Comparison of ENCODE assay signal across 8 cellular contexts in genomic region chr19:7679017-7679720, GRCh38. TPM values are rescaled to one million over a fixed set of nuclear protein-coding genes. Genes with fewer than 3 reads are reported as not detected.
DNase-seq lines count a peak whose midpoint lies in the region; ATAC-seq and TF ChIP-seq lines count a peak whose summit lies in the region.

No MANE protein-coding gene starts in this region.

- H2AFZ ChIP-seq in neural progenitor cell (replicated peaks): no peak overlapping the region

- no peak overlapping the region for H3K9ac ChIP-seq in neural progenitor cell

- no peaks in the 10 kb centered on the region for H3K4me1 ChIP-seq in neural progenitor cell

- H3K27ac ChIP-seq in 22Rv1: no peak overlapping the region
- H3K27ac ChIP-seq in neural progenitor cell: no peak overlapping the region

- H3K4me1 Mint-ChIP-seq in neural progenitor cell (peaks cover 13% of the 10 kb centered on the region), HFFc6 (ENCODE audit: low read depth) (peaks cover 12% of the 10 kb centered on the region)

- H4K20me1 ChIP-seq in neural progenitor cell (ENCODE audit: low read depth): peaks cover 13% of the 10 kb centered on the region

- DNase-seq in GM19238 (ENCODE audit: insufficient read length, low spot score): peak; percentile 62
- DNase-seq in SHP77 (lab: John Stamatoyannopoulos, UW): peak; percentile 27 to 54
- peak; percentile 42 for DNase-seq in activated gamma-delta T cell treated with anti-CD3 and anti-CD28 coated beads, Interleukin-2, amount 50 U/mL, for 16 hours (ENCODE audit: low read depth)
- DNase-seq in neural progenitor cell (ENCODE audit: low spot score): no peak
- no peak for DNase-seq in epidermal melanocyte (ENCODE audit: insufficient read length, low spot score)
- no peak for DNase-seq in HFFc6

- peaks cover 14% of the 10 kb centered on the region for H3K79me2 ChIP-seq in neural progenitor cell (ENCODE audit: low read depth)

- no peaks in the 10 kb centered on the region for H3K36me3 ChIP-seq in neural progenitor cell

- ATAC-seq in GM19452 (IDR thresholded peaks at IDR 0.05; ENCODE audit: unreplicated experiment): no peak

- H3K27ac Mint-ChIP-seq in neural progenitor cell: peak overlapping the region; percentile 17
- no peak overlapping the region for H3K27ac Mint-ChIP-seq in HFFc6

- H3K27me3 Mint-ChIP-seq in neural progenitor cell (ENCODE audit: insufficient read depth, low read depth) (peaks cover 28% of the 10 kb centered on the region), HFFc6 (ENCODE audit: insufficient read depth) (peaks cover 15% of the 10 kb centered on the region)

- H3K9me3 Mint-ChIP-seq in neural progenitor cell: no peaks in the 10 kb centered on the region
- peaks cover 5% of the 10 kb centered on the region for H3K9me3 Mint-ChIP-seq in HFFc6

- H3K4me2 ChIP-seq in neural progenitor cell: no peak overlapping the region

- peaks cover 60% of the 10 kb centered on the region for H3K27me3 ChIP-seq in neural progenitor cell

- H3K9me3 ChIP-seq in neural progenitor cell (ENCODE audit: low read depth): no peaks in the 10 kb centered on the region

- peak overlapping the region; percentile 83 for H3K4me3 Mint-ChIP-seq in neural progenitor cell
- no peak overlapping the region for H3K4me3 Mint-ChIP-seq in HFFc6

- H3K4me3 ChIP-seq in neural progenitor cell: no peak overlapping the region

- peak; percentile 70 for TF ChIP-seq CTCF in 22Rv1 (IDR thresholded peaks at IDR 0.05)
- no peak for TF ChIP-seq CTCF in neural progenitor cell (IDR thresholded peaks at IDR 0.05)
- no peak for TF ChIP-seq CTCF in HFFc6 (IDR thresholded peaks at IDR 0.05)

- peaks cover 5% of the 10 kb centered on the region for H3K36me3 Mint-ChIP-seq in neural progenitor cell
- H3K36me3 Mint-ChIP-seq in HFFc6 (ENCODE audit: low read depth): peaks cover 8% of the 10 kb centered on the region

- no peaks in the 10 kb centered on the region for H3F3A ChIP-seq in neural progenitor cell (ENCODE audit: low read depth)

RNA-seq across cellular contexts. Expression of gene TRAPPC5, which starts 1.5 kb away (rescaled TPM):
- total RNA-seq in neural progenitor cell (ENCODE audit: low replicate concordance): 24.4 and 53.7 TPM in 2 replicates
- total RNA-seq in HFFc6 (2021; fragmentation: NEBNext Ultra II Directional; extraction: Animal tissue kit (Norgen Biotek cat#: 25700)): 100 to 1,000 TPM; 143 to 179 (median 159) TPM

RNA-seq across cellular contexts. Expression of gene MCEMP1, which starts 2.3 kb away (rescaled TPM):
- total RNA-seq in neural progenitor cell (ENCODE audit: low replicate concordance): not detected in 2 replicates
- not detected for total RNA-seq in HFFc6 (2021; fragmentation: NEBNext Ultra II Directional; extraction: Animal tissue kit (Norgen Biotek cat#: 25700))

RNA-seq across cellular contexts. Expression of gene RETN, which starts 10.3 kb away (rescaled TPM):
- not detected in 2 replicates for total RNA-seq in neural progenitor cell (ENCODE audit: low replicate concordance)
- total RNA-seq in HFFc6 (2021; fragmentation: NEBNext Ultra II Directional; extraction: Animal tissue kit (Norgen Biotek cat#: 25700)): not detected

RNA-seq across cellular contexts. Expression of gene FCER2, which starts 22.8 kb away (rescaled TPM):
- not detected in 2 replicates for total RNA-seq in neural progenitor cell (ENCODE audit: low replicate concordance)
- total RNA-seq in HFFc6 (2021; fragmentation: NEBNext Ultra II Directional; extraction: Animal tissue kit (Norgen Biotek cat#: 25700)): not detected

RNA-seq across cellular contexts. Expression of gene STXBP2, which starts 42.3 kb away (rescaled TPM):
- 12.7 and 21.9 TPM in 2 replicates for total RNA-seq in neural progenitor cell (ENCODE audit: low replicate concordance)
- total RNA-seq in HFFc6 (2021; fragmentation: NEBNext Ultra II Directional; extraction: Animal tissue kit (Norgen Biotek cat#: 25700)): 1 to 10 TPM; 1.8 to 6.7 (median 4.4) TPM

Comparison
In these comparisons a context has a peak if more than half of its experiments do, and no peak if none do; other contexts are left out.
1. DNase-seq: peak in GM19238 (single experiment), SHP77 (2 of 2) and activated gamma-delta T cell treated with anti-CD3 and anti-CD28 coated beads, Interleukin-2, amount 50 U/mL, for 16 hours (single experiment); none in neural progenitor cell (single experiment), epidermal melanocyte (single experiment) and HFFc6 (single experiment).